Comparison of ENCODE assay signal across 25 cellular contexts in the genomic region with DNA sequence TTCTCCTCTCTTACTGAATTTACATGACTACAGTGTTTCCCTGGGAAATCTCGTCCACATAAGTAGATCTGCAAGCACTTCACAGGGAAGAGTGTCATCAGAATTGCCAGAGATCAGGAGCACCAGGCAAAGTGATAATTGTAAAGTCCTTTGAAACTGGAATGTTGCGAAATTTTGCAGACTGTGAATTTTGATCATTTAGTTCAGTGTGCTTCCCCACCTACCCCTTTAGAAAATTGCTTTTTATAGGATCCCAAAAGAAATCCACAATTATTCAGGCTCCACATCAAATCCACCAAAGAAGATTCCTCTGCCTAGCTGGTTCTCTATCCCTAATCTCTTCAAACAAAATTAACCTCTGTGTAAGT. TPM values are rescaled to one million over a fixed set of nuclear protein-coding genes. Genes with fewer than 3 reads are reported as not detected.
"Had no signal": no experiment of that assay in that cellular context is flagged by ENCODE, and none has a peak within 500 bp of the region (broad histone marks: within the 10 kb centered on the region; RNA-seq: fewer than 3 reads in every experiment).

No MANE protein-coding gene starts in this region.

- ATAC-seq: foreskin keratinocyte; gastroesophageal sphincter; heart left ventricle; left cardiac atrium; left lung; left ventricle myocardium superior; lower lobe of right lung; naive thymus-derived CD4-positive, alpha-beta T cell; natural killer cell had no signal

- DNase-seq: dermis blood vessel endothelial cell; dorsolateral prefrontal cortex; effector CD4-positive, alpha-beta T cell; effector memory CD4-positive, alpha-beta T cell; foreskin keratinocyte; heart left ventricle; hippocampal formation; left cardiac atrium; left lung; left ventricle myocardium superior; lower lobe of right lung; mesenchymal stem cell; midbrain; naive thymus-derived CD4-positive, alpha-beta T cell; natural killer cell had no signal

- H3K4me3 Mint-ChIP-seq: naive thymus-derived CD4-positive, alpha-beta T cell; natural killer cell had no signal

- H3K27ac ChIP-seq: coronary artery, dorsolateral prefrontal cortex, esophagus muscularis mucosa, foreskin keratinocyte, gastroesophageal sphincter, heart left ventricle, left lung, lower lobe of right lung had no signal

- FAIRE-seq: endothelial cell of umbilical vein, frontal cortex, islet of Langerhans, keratinocyte had no signal

- H3K36me3 ChIP-seq: esophagus muscularis mucosa, gastroesophageal sphincter, heart left ventricle, left lung, lower lobe of right lung had no signal

- H3K4me1 Mint-ChIP-seq: naive thymus-derived CD4-positive, alpha-beta T cell; natural killer cell had no signal

- H3K27ac Mint-ChIP-seq: naive thymus-derived CD4-positive, alpha-beta T cell; natural killer cell had no signal

- H3K36me3 Mint-ChIP-seq: naive thymus-derived CD4-positive, alpha-beta T cell; natural killer cell had no signal

- H3K4me1 ChIP-seq: foreskin keratinocyte, gastroesophageal sphincter, heart left ventricle, left lung, lower lobe of right lung had no signal

- H3K9me3 ChIP-seq: esophagus muscularis mucosa, gastroesophageal sphincter, left lung, lower lobe of right lung had no signal

- H3K4me3 ChIP-seq: coronary artery, dorsolateral prefrontal cortex, esophagus muscularis mucosa, gastroesophageal sphincter, heart left ventricle, left lung, lower lobe of right lung had no signal

- H3K27me3 ChIP-seq: esophagus muscularis mucosa, foreskin keratinocyte, gastroesophageal sphincter, left lung had no signal

RNA-seq across cellular contexts. Expression of a gene that starts 10.2 kb away (rescaled TPM):
- total RNA-seq: dermis blood vessel endothelial cell; endothelial cell of umbilical vein; fibroblast of lung; fibroblast of villous mesenchyme; foreskin keratinocyte; lung microvascular endothelial cell; naive thymus-derived CD4-positive, alpha-beta T cell; natural killer cell had no signal
- polyA plus RNA-seq: endothelial cell of umbilical vein; foreskin keratinocyte; keratinocyte; naive thymus-derived CD4-positive, alpha-beta T cell had no signal
